9 cellular contexts compared by ENCODE assay signal in the genomic region with DNA sequence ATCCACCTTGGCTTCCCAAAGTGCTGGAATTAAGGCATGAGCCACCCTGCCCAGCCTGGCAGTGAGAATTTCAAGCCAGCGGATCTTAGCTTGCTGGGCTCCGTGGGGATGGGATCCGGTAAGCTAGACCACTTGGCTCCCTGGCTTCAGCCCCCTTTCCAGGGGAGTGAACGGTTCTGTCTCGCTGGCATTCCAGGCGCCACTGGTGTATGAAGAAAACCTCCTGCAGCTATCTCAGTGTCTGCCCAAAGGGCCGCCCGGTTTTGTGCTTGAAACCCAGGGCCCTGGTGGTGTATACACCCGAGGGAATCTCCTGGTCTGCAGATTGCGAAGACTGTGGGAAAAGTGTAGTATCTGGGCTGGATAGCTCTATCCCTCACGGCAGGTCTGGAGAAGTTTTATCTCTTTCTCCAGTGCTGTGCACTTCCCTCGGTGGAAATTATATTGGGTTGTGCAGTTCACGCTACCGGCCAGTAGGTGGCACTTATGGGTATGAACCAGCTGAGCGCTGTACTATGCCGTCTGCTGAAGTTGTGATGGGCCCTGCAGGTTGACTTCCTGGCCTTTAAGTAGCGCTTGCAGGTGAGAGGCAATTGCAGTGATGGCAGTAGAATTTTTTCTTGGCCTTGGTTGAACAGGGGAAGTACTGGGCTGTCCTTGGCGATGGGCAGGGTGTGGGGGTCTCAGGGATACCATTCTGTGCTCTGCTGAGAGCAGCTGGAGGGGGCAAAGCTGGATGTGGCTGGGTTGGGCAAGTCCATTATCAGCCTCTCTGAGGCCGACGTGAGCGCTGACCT.
DNase-seq lines count a peak whose midpoint lies in the region; ATAC-seq and TF ChIP-seq lines count a peak whose summit lies in the region.
"Had no signal": no experiment of that assay in that cellular context is flagged by ENCODE, and none has a peak within 500 bp of the region (broad histone marks: within the 10 kb centered on the region; RNA-seq: fewer than 3 reads in every experiment).

No MANE protein-coding gene starts in this region.

- no CpG with 5 or more reads among the region's 21 CpGs for WGBS in trophoblast cell (ENCODE audit: extremely low coverage, insufficient coverage, insufficient read length)

- H4K91ac ChIP-seq in trophoblast cell (ENCODE audit: low read depth, low read length), result no peak overlapping the region

- no peaks in the 10 kb centered on the region for H3K79me1 ChIP-seq in trophoblast cell (ENCODE audit: low read length)

- H2BK120ac ChIP-seq in trophoblast cell (ENCODE audit: insufficient read depth, low read length, poor library complexity), result no peak overlapping the region

- no peaks in the 10 kb centered on the region for H3K36me3 ChIP-seq in trophoblast cell (ENCODE audit: control insufficient read depth in 1 of 2, insufficient read depth in 2 of 2, low read length in 2 of 2)
- H3K36me3 ChIP-seq: SJSA1 had no signal

- DNase-seq in AML-193 (lab: John Stamatoyannopoulos, UW) (peak; percentile 10 to 30), NCI-H146 treated with DMSO at 0.1 percent for 48 hours (lab: John Stamatoyannopoulos, UW; ENCODE audit: unreplicated experiment) (peak; percentile 7), activated T-cell treated with anti-CD3 and anti-CD28 coated beads for 1 hour (ENCODE audit: low read depth) (peak; percentile 4), foreskin fibroblast (peak in 1 of 2 donors; percentile 21), trophoblast cell (peak; percentile 32 to 79), occipital lobe (lab: John Stamatoyannopoulos, UW) (no peak)

- no peak overlapping the region for H4K8ac ChIP-seq in trophoblast cell (ENCODE audit: low read depth, low read length)

- H3K9me3 ChIP-seq in trophoblast cell (ENCODE audit: insufficient read depth, low read depth, low read length), result no peaks in the 10 kb centered on the region
- H3K9me3 ChIP-seq: SJSA1 had no signal

- no peak overlapping the region for H3K4me3 ChIP-seq in foreskin fibroblast (ENCODE audit: low read depth in 1 of 2, low read length in 2 of 2)
- H3K4me3 ChIP-seq in trophoblast cell (ENCODE audit: low read depth, low read length), result no peak overlapping the region
- H3K4me3 ChIP-seq: SJSA1 had no signal

- peak; percentile 58 for TF ChIP-seq CTCF in foreskin fibroblast (IDR thresholded peaks at IDR 0.05; ENCODE audit: low read depth, low read length)

- no peak overlapping the region for H2BK5ac ChIP-seq in trophoblast cell (ENCODE audit: low read depth, low read length, poor library complexity)

- H3K4ac ChIP-seq in trophoblast cell (ENCODE audit: low read depth, low read length), result no peak overlapping the region

- no peak overlapping the region for H3K9ac ChIP-seq in trophoblast cell (ENCODE audit: low read length)

- H3K4me1 ChIP-seq in trophoblast cell (ENCODE audit: control insufficient read depth in 1 of 2, insufficient read depth in 2 of 2, low read length in 2 of 2), result no peaks in the 10 kb centered on the region
- H3K4me1 ChIP-seq: SJSA1 had no signal

- no peak overlapping the region for H3K27ac ChIP-seq in trophoblast cell (ENCODE audit: low read depth, low read length)
- H3K27ac ChIP-seq: SJSA1 had no signal

- no peak overlapping the region for H3K4me2 ChIP-seq in trophoblast cell (ENCODE audit: low read length)

- no peak overlapping the region for H2AK5ac ChIP-seq in trophoblast cell (ENCODE audit: low read length)

- H2AFZ ChIP-seq in trophoblast cell (ENCODE audit: insufficient read depth, low read length, poor library complexity), result no peak overlapping the region

- ATAC-seq in GM18517 (IDR thresholded peaks at IDR 0.05; ENCODE audit: unreplicated experiment), result peak; percentile 99
- peak; percentile 99 for ATAC-seq in HG02884 (IDR thresholded peaks at IDR 0.05; ENCODE audit: unreplicated experiment)

- no peaks in the 10 kb centered on the region for H3K27me3 ChIP-seq in trophoblast cell (ENCODE audit: insufficient read depth, low read length)
- H3K27me3 ChIP-seq: SJSA1 had no signal

- no peaks in the 10 kb centered on the region for H3K79me2 ChIP-seq in trophoblast cell (ENCODE audit: control insufficient read depth, insufficient read depth, low read length, poor library complexity)

- H4K12ac ChIP-seq in trophoblast cell (ENCODE audit: low read depth, low read length), result no peak overlapping the region

- no peak overlapping the region for H2BK12ac ChIP-seq in trophoblast cell (ENCODE audit: low read length)

- no peak overlapping the region for H3K18ac ChIP-seq in trophoblast cell (ENCODE audit: low read length)

- H3K23ac ChIP-seq in trophoblast cell (ENCODE audit: low read length), result no peak overlapping the region

- H3K14ac ChIP-seq in trophoblast cell (ENCODE audit: low read length), result no peak overlapping the region
